Comparison of ENCODE assay signal across 11 cellular contexts in the genomic region with DNA sequence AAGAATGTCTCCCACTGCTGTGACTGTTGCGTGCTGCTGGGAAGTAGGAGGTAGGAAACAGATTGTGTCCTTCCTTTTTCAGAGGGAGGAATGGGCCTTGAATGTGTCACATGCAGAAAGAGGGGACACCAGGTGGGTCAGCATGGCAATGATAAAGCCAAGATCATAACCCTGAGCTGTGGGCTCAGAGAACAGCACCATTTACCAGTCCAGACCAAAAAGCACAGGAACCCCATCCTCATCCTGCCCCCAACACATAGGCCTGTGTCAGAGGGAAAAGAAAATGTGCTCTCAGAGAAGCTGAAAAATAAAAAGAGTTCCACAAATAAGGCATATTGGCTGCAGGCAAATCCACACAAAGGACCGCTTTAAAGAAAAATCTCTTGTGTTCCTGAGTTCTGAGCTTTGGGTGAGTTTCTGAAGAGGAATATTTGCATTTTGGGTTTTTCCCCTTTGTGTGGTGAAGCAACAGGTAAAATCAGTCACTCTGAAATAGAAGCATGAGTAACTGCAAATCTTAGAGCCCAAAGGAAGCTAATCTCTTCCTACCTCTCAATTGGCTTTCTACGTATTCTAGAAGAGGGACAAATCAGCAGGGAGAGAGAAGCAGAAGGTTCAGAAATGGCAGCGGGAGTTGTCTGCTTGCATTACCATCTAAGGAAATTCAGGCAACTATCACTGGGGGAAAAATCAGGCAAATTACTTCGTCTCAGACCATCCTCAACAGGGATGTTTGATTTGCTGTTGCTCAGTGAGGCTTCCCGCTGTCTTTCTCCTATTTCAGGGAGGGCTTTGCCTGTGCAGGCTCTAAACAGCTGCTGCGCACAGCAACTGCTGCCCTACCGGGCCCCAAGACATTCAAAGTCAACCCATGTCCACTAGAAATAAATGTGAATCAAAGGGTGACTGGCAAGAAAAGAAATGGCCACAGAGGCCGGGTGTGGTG.
DNase-seq lines count a peak whose midpoint lies in the region; ATAC-seq and TF ChIP-seq lines count a peak whose summit lies in the region.
"Had no signal": no experiment of that assay in that cellular context is flagged by ENCODE, and none has a peak within 500 bp of the region (broad histone marks: within the 10 kb centered on the region; RNA-seq: fewer than 3 reads in every experiment).

No MANE protein-coding gene starts in this region.

- no peaks in the 10 kb centered on the region for H4K20me1 ChIP-seq in GM23338 (replicated peaks; ENCODE audit: insufficient read depth)

- 0 out of 2 replicates have a peak overlapping the region, but pooled peaks have one; percentile 53 for H3K27ac Mint-ChIP-seq in GM23338
- H3K27ac Mint-ChIP-seq in nephron progenitor cell = peak overlapping the region; percentile 18

- no peaks in the 10 kb centered on the region for H3K36me3 ChIP-seq in GM23338 (ENCODE audit: insufficient read depth)
- H3K36me3 ChIP-seq: right atrium auricular region had no signal

- H3K4me1 ChIP-seq in GM23338 (ENCODE audit: insufficient read depth) = peaks cover 16% of the 10 kb centered on the region
- H3K4me1 ChIP-seq: right atrium auricular region had no signal

- no peaks in the 10 kb centered on the region for H3F3A ChIP-seq in GM23338 (replicated peaks; ENCODE audit: low read depth)

- H3K9me3 Mint-ChIP-seq in GM23338 = no peaks in the 10 kb centered on the region
- H3K9me3 Mint-ChIP-seq in nephron progenitor cell = no peaks in the 10 kb centered on the region

- peaks cover 43% of the 10 kb centered on the region for H3K4me1 Mint-ChIP-seq in GM23338
- peaks cover 51% of the 10 kb centered on the region for H3K4me1 Mint-ChIP-seq in nephron progenitor cell

- intact Hi-C loops in left colon (cut with DNase I, micrococcal nuclease) = no loop called here

- H3K36me3 Mint-ChIP-seq in GM23338 (ENCODE audit: low read depth) (no peaks in the 10 kb centered on the region), nephron progenitor cell (ENCODE audit: low read depth) (no peaks in the 10 kb centered on the region)

- DNase-seq in GM23338 (ENCODE audit: low spot score) (no peak), nephron progenitor cell (no peak), SW 1271 (lab: John Stamatoyannopoulos, UW) (no peak), left colon (no peak), SHP77 (lab: John Stamatoyannopoulos, UW) (no peak)
- DNase-seq: central memory CD4-positive, alpha-beta T cell; NCI-H2227 treated with DMSO at 0.1 percent for 48 hours; substantia nigra had no signal

- H3K27me3 Mint-ChIP-seq in GM23338 (ENCODE audit: insufficient read depth, low read depth, poor library complexity) (peaks cover 4% of the 10 kb centered on the region), nephron progenitor cell (ENCODE audit: low read depth, poor library complexity) (peaks cover 10% of the 10 kb centered on the region)

- 0 out of 2 replicates have a peak overlapping the region, but pooled peaks have one; percentile 9 for H3K27ac ChIP-seq in GM23338 (ENCODE audit: low read depth)
- H3K27ac ChIP-seq: right atrium auricular region had no signal

- ATAC-seq in GM19025 (IDR thresholded peaks at IDR 0.05; ENCODE audit: low read depth, unreplicated experiment) (peak; percentile 97), GM23338 (peak; percentile 38; the same call in 2 of the 3 replicates), HG03521 (IDR thresholded peaks at IDR 0.05; ENCODE audit: unreplicated experiment) (peak; percentile 73), left colon (no peak)

- TF ChIP-seq CTCF in GM23338 (conservative IDR thresholded peaks at IDR 0.05; ENCODE audit: low read depth in 2 of 2) (no peak), nephron progenitor cell (IDR thresholded peaks at IDR 0.05) (no peak)

- H3K4me2 ChIP-seq in GM23338 = 0 out of 2 replicates have a peak overlapping the region, but pooled peaks have one; percentile 21

- H3K9me2 ChIP-seq in GM23338 (ENCODE audit: insufficient read depth) = no peaks in the 10 kb centered on the region

- H3K4me3 Mint-ChIP-seq in GM23338 (no peak overlapping the region), nephron progenitor cell (no peak overlapping the region)

- H3K4me3 ChIP-seq in GM23338 = no peak overlapping the region
- H3K4me3 ChIP-seq: right atrium auricular region had no signal

- peak overlapping the region; percentile 88 for H2AFZ ChIP-seq in GM23338

- no peaks in the 10 kb centered on the region for H3K27me3 ChIP-seq in GM23338 (ENCODE audit: insufficient read depth)
- H3K27me3 ChIP-seq: right atrium auricular region had no signal

- H3K79me2 ChIP-seq in GM23338 (replicated peaks; ENCODE audit: insufficient read depth) = no peaks in the 10 kb centered on the region

TF ChIP-seq in GM23338, 12 proteins besides CTCF, POLR2A, EP300 and RAD21 (continues in another document):
- TF ChIP-seq EZH2 (IDR thresholded peaks at IDR 0.05; ENCODE audit: low read depth, unreplicated experiment) (no peak), STAT1 (IDR thresholded peaks at IDR 0.05; ENCODE audit: unreplicated experiment) (no peak), CREB1 (CRISPR knock-in tag; IDR thresholded peaks at IDR 0.05; ENCODE audit: low read depth) (no peak), ZNF114 (CRISPR knock-in tag; IDR thresholded peaks at IDR 0.05) (no peak), EZH2phosphoT487 (IDR thresholded peaks at IDR 0.05; ENCODE audit: unreplicated experiment) (no peak), NANOG (IDR thresholded peaks at IDR 0.05; ENCODE audit: borderline replicate concordance) (no peak), POLR2AphosphoS5 (IDR thresholded peaks at IDR 0.05; ENCODE audit: low read depth) (no peak), ZNF331 (CRISPR knock-in tag; IDR thresholded peaks at IDR 0.05; ENCODE audit: low read depth) (no peak), JUNB (IDR thresholded peaks at IDR 0.05; ENCODE audit: unreplicated experiment) (no peak)
- TF ChIP-seq, protein P1, sequence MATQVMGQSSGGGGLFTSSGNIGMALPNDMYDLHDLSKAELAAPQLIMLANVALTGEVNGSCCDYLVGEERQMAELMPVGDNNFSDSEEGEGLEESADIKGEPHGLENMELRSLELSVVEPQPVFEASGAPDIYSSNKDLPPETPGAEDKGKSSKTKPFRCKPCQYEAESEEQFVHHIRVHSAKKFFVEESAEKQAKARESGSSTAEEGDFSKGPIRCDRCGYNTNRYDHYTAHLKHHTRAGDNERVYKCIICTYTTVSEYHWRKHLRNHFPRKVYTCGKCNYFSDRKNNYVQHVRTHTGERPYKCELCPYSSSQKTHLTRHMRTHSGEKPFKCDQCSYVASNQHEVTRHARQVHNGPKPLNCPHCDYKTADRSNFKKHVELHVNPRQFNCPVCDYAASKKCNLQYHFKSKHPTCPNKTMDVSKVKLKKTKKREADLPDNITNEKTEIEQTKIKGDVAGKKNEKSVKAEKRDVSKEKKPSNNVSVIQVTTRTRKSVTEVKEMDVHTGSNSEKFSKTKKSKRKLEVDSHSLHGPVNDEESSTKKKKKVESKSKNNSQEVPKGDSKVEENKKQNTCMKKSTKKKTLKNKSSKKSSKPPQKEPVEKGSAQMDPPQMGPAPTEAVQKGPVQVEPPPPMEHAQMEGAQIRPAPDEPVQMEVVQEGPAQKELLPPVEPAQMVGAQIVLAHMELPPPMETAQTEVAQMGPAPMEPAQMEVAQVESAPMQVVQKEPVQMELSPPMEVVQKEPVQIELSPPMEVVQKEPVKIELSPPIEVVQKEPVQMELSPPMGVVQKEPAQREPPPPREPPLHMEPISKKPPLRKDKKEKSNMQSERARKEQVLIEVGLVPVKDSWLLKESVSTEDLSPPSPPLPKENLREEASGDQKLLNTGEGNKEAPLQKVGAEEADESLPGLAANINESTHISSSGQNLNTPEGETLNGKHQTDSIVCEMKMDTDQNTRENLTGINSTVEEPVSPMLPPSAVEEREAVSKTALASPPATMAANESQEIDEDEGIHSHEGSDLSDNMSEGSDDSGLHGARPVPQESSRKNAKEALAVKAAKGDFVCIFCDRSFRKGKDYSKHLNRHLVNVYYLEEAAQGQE (IDR thresholded peaks at IDR 0.05; ENCODE audit: unreplicated experiment) = no peak
